Comparison of ENCODE assay signal across 25 cellular contexts in genomic region chr7:103658055-103659010, GRCh38.
A peak's percentile ranks its signal among the peaks of the same experiment; 100 is the strongest.
DNase-seq lines count a peak whose midpoint lies in the region; ATAC-seq, FAIRE-seq and TF ChIP-seq lines count a peak whose summit lies in the region.
"Had no signal": no experiment of that assay in that cellular context is flagged by ENCODE, and none has a peak within 500 bp of the region (broad histone marks: within the 10 kb centered on the region; RNA-seq: fewer than 3 reads in every experiment).

No MANE protein-coding gene starts in this region.

- H3K4me2 ChIP-seq in HepG2 (ENCODE audit: low read depth, low read length) (no peak overlapping the region), IMR-90 (ENCODE audit: low read depth, low read length) (no peak overlapping the region), hepatocyte (no peak overlapping the region)
- H3K4me2 ChIP-seq: GM23338 had no signal

- no peak overlapping the region for H3K56ac ChIP-seq in IMR-90 (ENCODE audit: extremely low read depth, insufficient read depth, low read length)

- H3K79me1 ChIP-seq in IMR-90 (ENCODE audit: low read depth in 1 of 2, low read length in 2 of 2), result no peaks in the 10 kb centered on the region

- H3K9me1 ChIP-seq in IMR-90 (ENCODE audit: insufficient read depth, low read length), result no peaks in the 10 kb centered on the region

- BruUV-seq in HepG2 (replicated peaks; lab: Mats Ljungman, UMichigan) (no TSS peak), IMR-90 (replicated peaks; lab: Mats Ljungman, UMichigan) (no TSS peak)

- H3K23ac ChIP-seq in IMR-90 (ENCODE audit: low read depth, low read length), result no peak overlapping the region

- peak; percentile 16 for DNase-seq in HepG2 (ENCODE audit: low spot score)
- DNase-seq in right lobe of liver, result no peak
- peak; percentile 29 for DNase-seq in IMR-90
- DNase-seq in hepatocyte (ENCODE audit: low spot score), result no peak
- no peak for DNase-seq in urothelium cell line (ENCODE audit: low spot score)
- DNase-seq in Peyer's patch, result no peak
- no peak for DNase-seq in HAP-1 (ENCODE audit: low spot score in 2 of 2)
- DNase-seq in iPS-NIHi11 (ENCODE audit: low spot score), result no peak
- DNase-seq: BE2C; CD4-positive, CD25-positive, alpha-beta regulatory T cell; COR-L47; DMS79; GDM1; Karpas-422; MM.1S; NCI-H1092 treated with DMSO at 0.1 percent for 48 hours; NCI-H2081; NCI-H2171 treated with DMSO at 0.1 percent for 48 hours; NCI-H446; NCI-H748 treated with DMSO at 0.1 percent for 48 hours; NK-92 treated with Interleukin-12 subunit alpha and Interleukin-12 subunit beta, amount 100 ng/mL, for 24 hours; Right ventricle myocardium superior had no signal

- peak overlapping the region; percentile 20 for H3K14ac ChIP-seq in IMR-90 (replicated peaks; ENCODE audit: low read depth, low read length)

- H2AFZ ChIP-seq in HepG2 (ENCODE audit: low read length), result no peak overlapping the region
- H2AFZ ChIP-seq in IMR-90 (replicated peaks; ENCODE audit: low read length, poor library complexity), result no peak overlapping the region
- no peak overlapping the region for H2AFZ ChIP-seq in hepatocyte
- H2AFZ ChIP-seq: GM23338 had no signal

- H3K18ac ChIP-seq in IMR-90 (ENCODE audit: low read depth, low read length), result peak overlapping the region; percentile 93; the same call in 1 of the 2 replicates

- dilution Hi-C loops in IMR-90 (cut with HindIII; ENCODE audit: low sequenced_read_pairs, unreplicated experiment), result no loop called here

- ATAC-seq in HepG2 (peak; percentile 8; the same call in 1 of the 3 replicates), right lobe of liver (no peak), IMR-90 (ENCODE audit: low read depth) (peak; percentile 17; the same call in 1 of the 2 replicates)
- ATAC-seq: GM23338, HCT116 had no signal

- no peak overlapping the region for H2BK120ac ChIP-seq in IMR-90 (ENCODE audit: low read depth, low read length)

- no peak for TF ChIP-seq EP300 in HepG2 (IDR thresholded peaks at IDR 0.05; ENCODE audit: low read depth in 2 of 2, low read length in 2 of 2)
- no peak for TF ChIP-seq EP300 in HepG2 (CRISPR knock-in tag; IDR thresholded peaks at IDR 0.05; ENCODE audit: borderline replicate concordance)

- no peaks in the 10 kb centered on the region for H3K9me3 ChIP-seq in HepG2 (ENCODE audit: low read length)
- H3K9me3 ChIP-seq in right lobe of liver, result no peaks in the 10 kb centered on the region
- H3K9me3 ChIP-seq in IMR-90 (ENCODE audit: control insufficient read depth, insufficient read depth, low read length), result no peaks in the 10 kb centered on the region
- H3K9me3 ChIP-seq in hepatocyte (ENCODE audit: low read depth), result no peaks in the 10 kb centered on the region
- no peaks in the 10 kb centered on the region for H3K9me3 ChIP-seq in Peyer's patch
- no peaks in the 10 kb centered on the region for H3K9me3 ChIP-seq in HAP-1
- H3K9me3 ChIP-seq: BE2C had no signal

- H3K27me3 ChIP-seq in HepG2 (ENCODE audit: control insufficient read depth in 1 of 2, insufficient read depth in 2 of 2, low read length in 2 of 2) (no peaks in the 10 kb centered on the region), right lobe of liver (no peaks in the 10 kb centered on the region), IMR-90 (ENCODE audit: control insufficient read depth, insufficient read depth, low read length) (no peaks in the 10 kb centered on the region), hepatocyte (no peaks in the 10 kb centered on the region), Peyer's patch (no peaks in the 10 kb centered on the region), HAP-1 (ENCODE audit: low read depth) (no peaks in the 10 kb centered on the region)
- H3K27me3 ChIP-seq: BE2C had no signal

- no peak overlapping the region for H2BK5ac ChIP-seq in IMR-90 (ENCODE audit: low read depth, low read length, poor library complexity, severe bottlenecking)

- H4K5ac ChIP-seq in IMR-90 (ENCODE audit: low read depth, low read length), result peak overlapping the region; percentile 78; the same call in 1 of the 2 replicates

- CTCF ChIA-PET in HepG2 (lab: Yijun Ruan, JAX; ENCODE audit: low intra/inter-chr PET ratio, low total read pairs), result no interaction called here
- CTCF ChIA-PET in IMR-90 (lab: Yijun Ruan, JAX), result no interaction called here

- peaks cover 0 to 15% of the 10 kb centered on the region in 2 experiments; a peak in 3 of 5 replicates for H3K36me3 ChIP-seq in HepG2 (replicated peaks in 1 of 2; ENCODE audit: control insufficient read depth in 1 of 2, insufficient read depth in 2 of 2, low read length in 2 of 2)
- H3K36me3 ChIP-seq in right lobe of liver, result no peaks in the 10 kb centered on the region
- H3K36me3 ChIP-seq in IMR-90 (ENCODE audit: control insufficient read depth, insufficient read depth, low read length), result no peaks in the 10 kb centered on the region
- H3K36me3 ChIP-seq in hepatocyte (replicated peaks; ENCODE audit: insufficient read depth, low read depth), result no peaks in the 10 kb centered on the region
- H3K36me3 ChIP-seq in Peyer's patch, result no peaks in the 10 kb centered on the region
- no peaks in the 10 kb centered on the region for H3K36me3 ChIP-seq in HAP-1 (replicated peaks)

- H2AK9ac ChIP-seq in IMR-90 (replicated peaks; ENCODE audit: low read depth, low read length, poor library complexity), result no peak overlapping the region

- no peak for TF ChIP-seq CTCF in HepG2 (CRISPR knock-in tag; IDR thresholded peaks at IDR 0.05)
- no peak for TF ChIP-seq CTCF in right lobe of liver (IDR thresholded peaks at IDR 0.05)
- no peak for TF ChIP-seq CTCF in IMR-90 (conservative IDR thresholded peaks at IDR 0.05; ENCODE audit: low read depth, low read length)
- no peak for TF ChIP-seq CTCF in hepatocyte (IDR thresholded peaks at IDR 0.05; ENCODE audit: poor library complexity)
- TF ChIP-seq CTCF in Peyer's patch (IDR thresholded peaks at IDR 0.05), result no peak

- TF ChIP-seq POLR2A in HepG2 (IDR thresholded peaks at IDR 0.05; ENCODE audit: insufficient read depth in 1 of 2, low read depth in 2 of 2, low read length in 2 of 2), result no peak
- TF ChIP-seq POLR2A in right lobe of liver (IDR thresholded peaks at IDR 0.05), result no peak
- TF ChIP-seq POLR2A in IMR-90 (IDR thresholded peaks at IDR 0.05; ENCODE audit: low read depth, low read length), result no peak
- no peak for TF ChIP-seq POLR2A in Peyer's patch (IDR thresholded peaks at IDR 0.05)

- H3K9ac ChIP-seq in HepG2 (ENCODE audit: insufficient read depth, low read depth, low read length) (no peak overlapping the region), IMR-90 (ENCODE audit: low read depth, low read length) (no peak overlapping the region)

- H4K20me1 ChIP-seq in HepG2 (ENCODE audit: insufficient read depth, low read length) (no peaks in the 10 kb centered on the region), IMR-90 (ENCODE audit: insufficient read depth, low read length) (no peaks in the 10 kb centered on the region), hepatocyte (ENCODE audit: insufficient read depth, poor library complexity, severe bottlenecking) (no peaks in the 10 kb centered on the region)

- TF ChIP-seq RAD21 in HepG2 (CRISPR knock-in tag; IDR thresholded peaks at IDR 0.05) (no peak), IMR-90 (IDR thresholded peaks at IDR 0.05; ENCODE audit: low read length) (no peak)

- intact Hi-C loops in HepG2 (cut with micrococcal nuclease; ENCODE audit: unreplicated experiment) (no loop called here), right lobe of liver (cut with DNase I) (no loop called here), IMR-90 (cut with micrococcal nuclease) (no loop called here)

- H3K4ac ChIP-seq in IMR-90 (ENCODE audit: low read depth, low read length), result peak overlapping the region; percentile 19; the same call in 1 of the 2 replicates

- H2AK5ac ChIP-seq in IMR-90 (ENCODE audit: low read depth, low read length), result peak overlapping the region; percentile 40; the same call in 1 of the 2 replicates

- peak overlapping the region; percentile 34 for H3K27ac ChIP-seq in HepG2 (ENCODE audit: extremely low read length, insufficient read depth, low read length)
- H3K27ac ChIP-seq in right lobe of liver, result no peak overlapping the region
- no peak overlapping the region for H3K27ac ChIP-seq in IMR-90 (ENCODE audit: insufficient read depth, low read length)
- H3K27ac ChIP-seq in hepatocyte, result peak overlapping the region; percentile 7
- H3K27ac ChIP-seq in Peyer's patch, result no peak overlapping the region

- peak overlapping the region; percentile 18; the same call in 2 of the 3 replicates for H2BK15ac ChIP-seq in IMR-90 (ENCODE audit: low read depth, low read length)

- POLR2A ChIA-PET in HepG2 (lab: Yijun Ruan, JAX), result no interaction called here
- POLR2A ChIA-PET in IMR-90 (lab: Charles Lee; ENCODE audit: unreplicated experiment), result no interaction called here

- H3K4me3 ChIP-seq in HepG2 (replicated peaks in 1 of 3; ENCODE audit: insufficient read depth in 1 of 3, low read depth in 2 of 3, low read length in 3 of 3) (no peak overlapping the region), right lobe of liver (no peak overlapping the region), IMR-90 (ENCODE audit: insufficient read depth, low read depth, low read length) (no peak overlapping the region), hepatocyte (no peak overlapping the region), Peyer's patch (no peak overlapping the region), HAP-1 (no peak overlapping the region)
- H3K4me3 ChIP-seq: GM23338 had no signal

- no peaks in the 10 kb centered on the region for H3K9me2 ChIP-seq in hepatocyte (replicated peaks; ENCODE audit: insufficient read depth)

- FAIRE-seq in HepG2 (lab: Jason Lieb, UNC) (no peak), urothelium cell line (lab: Jason Lieb, UNC) (peak; percentile 67)
- FAIRE-seq: A204.1 had no signal

- no peak overlapping the region for H4K8ac ChIP-seq in IMR-90 (ENCODE audit: low read depth in 2 of 2, low read length in 2 of 2)

- H3K79me2 ChIP-seq in HepG2 (ENCODE audit: insufficient read depth, low read length), result peaks cover 2% of the 10 kb centered on the region
- H3K79me2 ChIP-seq in hepatocyte, result no peaks in the 10 kb centered on the region

- in situ Hi-C loops in HepG2 (cut with HindIII; ENCODE audit: extremely low pct_ligation_motif_present, low pct_unique_long_range_greater_than_20kb) (no loop called here), IMR-90 (cut with MboI; ENCODE audit: low sequenced_read_pairs) (no loop called here), HAP-1 (cut with MboI; ENCODE audit: low sequenced_read_pairs) (no loop called here)

- no peak overlapping the region for H4K91ac ChIP-seq in IMR-90 (ENCODE audit: insufficient read depth, low read depth, low read length)

- peak overlapping the region; percentile 57; the same call in 1 of the 2 replicates for H2BK20ac ChIP-seq in IMR-90 (ENCODE audit: low read depth, low read length)

- WGBS in HepG2 (ENCODE audit: low lambda C conversion rate), result 63% methylated on average over 4 of the region's 4 CpGs
- 59% methylated on average over 4 of the region's 4 CpGs for WGBS in right lobe of liver (ENCODE audit: insufficient coverage, low coverage, low lambda C conversion rate, missing lambda C conversion rate)
- 100% methylated on average over 1 of the region's 4 CpGs; no CpG with 5 or more reads in 1 of the 2 experiments for WGBS in IMR-90 (ENCODE audit: extremely low coverage in 2 of 2, insufficient read length in 1 of 2), 2 experiments
- 78% methylated on average over 4 of the region's 4 CpGs for WGBS in hepatocyte (ENCODE audit: low lambda C conversion rate, missing lambda C conversion rate)

- H3K4me1 ChIP-seq in HepG2 (ENCODE audit: insufficient read depth, low read length) (peaks cover 60% of the 10 kb centered on the region), right lobe of liver (peaks cover 0 to 10% (median 0%) of the 10 kb centered on the region in 4 donors), IMR-90 (ENCODE audit: control insufficient read depth, insufficient read depth, low read length) (peaks cover 7% of the 10 kb centered on the region), hepatocyte (ENCODE audit: insufficient read depth) (peaks cover 4% of the 10 kb centered on the region), Peyer's patch (no peaks in the 10 kb centered on the region), HAP-1 (peaks cover 10% of the 10 kb centered on the region)

Comparison
In these comparisons a context has a peak if more than half of its experiments do, and no peak if none do; other contexts are left out.
1. ATAC-seq: peak in HepG2 (single experiment) and IMR-90 (single experiment); none in right lobe of liver (0 of 4).
2. DNase-seq: peak in HepG2 (single experiment) and IMR-90 (single experiment); none in right lobe of liver (0 of 3), hepatocyte (single experiment), urothelium cell line (single experiment), Peyer's patch (0 of 3), HAP-1 (0 of 2) and iPS-NIHi11 (single experiment).
3. H3K27ac ChIP-seq: peak in HepG2 (single experiment) and hepatocyte (single experiment); none in right lobe of liver (0 of 3), IMR-90 (single experiment) and Peyer's patch (0 of 4).